Comparison of ENCODE assay signal across 8 cellular contexts in the genomic region with DNA sequence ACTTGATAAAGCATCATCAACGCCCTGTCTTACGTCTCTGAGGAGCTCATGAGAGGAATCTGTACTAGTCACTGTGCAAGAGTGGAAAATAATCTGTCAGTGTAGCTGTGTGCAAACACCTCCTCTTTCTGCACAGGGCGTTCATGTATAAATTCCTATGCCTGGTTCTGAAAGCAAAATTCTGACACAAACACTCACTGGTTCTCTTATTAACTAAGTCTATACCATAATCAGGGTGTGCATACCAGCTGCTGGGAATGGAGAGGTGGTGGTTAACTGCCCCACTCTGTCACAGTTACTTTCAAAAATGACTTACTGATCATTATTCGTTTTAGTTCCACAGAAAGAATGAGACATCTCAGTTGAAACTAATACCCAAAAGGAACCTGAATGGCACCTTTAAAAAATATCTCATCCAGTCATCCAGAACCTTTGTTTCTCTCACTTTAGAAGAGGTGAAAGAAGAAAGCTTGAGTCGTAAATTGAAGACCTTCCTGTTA. TPM values are rescaled to one million over a fixed set of nuclear protein-coding genes. Genes with fewer than 3 reads are reported as not detected.
A peak's percentile ranks its signal among the peaks of the same experiment; 100 is the strongest.
DNase-seq lines count a peak whose midpoint lies in the region; ATAC-seq and TF ChIP-seq lines count a peak whose summit lies in the region.

No MANE protein-coding gene starts in this region.

- H3K4me1 ChIP-seq in IMR-90 (ENCODE audit: control insufficient read depth, insufficient read depth, low read length) (peaks cover 28% of the 10 kb centered on the region), GM23248 (ENCODE audit: insufficient read depth) (peaks cover 33% of the 10 kb centered on the region)

- peak overlapping the region; percentile 89 for H2AK5ac ChIP-seq in IMR-90 (ENCODE audit: low read depth, low read length)

- no peak for TF ChIP-seq POLR2A in IMR-90 (IDR thresholded peaks at IDR 0.05; ENCODE audit: low read depth, low read length)

- H3K36me3 ChIP-seq in IMR-90 (ENCODE audit: control insufficient read depth, insufficient read depth, low read length) = peaks cover 4% of the 10 kb centered on the region; the same call in 1 of the 2 replicates
- no peaks in the 10 kb centered on the region for H3K36me3 ChIP-seq in GM23248 (ENCODE audit: low read depth)

- H3K9ac ChIP-seq in IMR-90 (ENCODE audit: low read depth, low read length) = no peak overlapping the region
- H3K9ac ChIP-seq in GM23248 = no peak overlapping the region

- WGBS in IMR-90 (ENCODE audit: extremely low coverage in 2 of 2, insufficient read length in 1 of 2), 2 experiments = no CpG with 5 or more reads among the region's 5 CpGs
- 81 to 86% methylated on average over 5 of the region's 5 CpGs for whole genome bisulfite sequencing in GM23248 (ENCODE audit: low coverage in 1 of 2, low lambda C conversion rate in 2 of 2, missing lambda C conversion rate in 2 of 2), 2 experiments

- intact Hi-C loops in IMR-90 (cut with micrococcal nuclease) = loop anchor here (5.0 kb wide), 1 partner anchor 36 kb away; a partner anchor contains a TSS

- H3K9me3 Mint-ChIP-seq in effector memory CD8-positive, alpha-beta T cell = no peaks in the 10 kb centered on the region
- H3K9me3 Mint-ChIP-seq in stimulated activated naive B cell treated with anti-CD40 and anti-IgM and Interleukin-4, amounts not matched to agents 10 μg/mL and 1 μg/mL and 100 μg/mL, for 72 hours = no peaks in the 10 kb centered on the region

- peaks cover 26% of the 10 kb centered on the region for H3K9me1 ChIP-seq in IMR-90 (ENCODE audit: insufficient read depth, low read length)

- H2BK5ac ChIP-seq in IMR-90 (ENCODE audit: low read depth, low read length, poor library complexity, severe bottlenecking) = peak overlapping the region; percentile 91

- peak overlapping the region; percentile 26 to 84 for H3K27ac Mint-ChIP-seq in effector memory CD8-positive, alpha-beta T cell
- H3K27ac Mint-ChIP-seq in stimulated activated naive B cell treated with anti-CD40 and anti-IgM and Interleukin-4, amounts not matched to agents 10 μg/mL and 1 μg/mL and 100 μg/mL, for 72 hours = peak overlapping the region; percentile 77

- TF ChIP-seq RAD21 in IMR-90 (IDR thresholded peaks at IDR 0.05; ENCODE audit: low read length) = no peak

- peaks cover 4% of the 10 kb centered on the region for H3K36me3 Mint-ChIP-seq in effector memory CD8-positive, alpha-beta T cell (ENCODE audit: insufficient read depth)
- peaks cover 4 to 11% of the 10 kb centered on the region in 2 donors for H3K36me3 Mint-ChIP-seq in stimulated activated naive B cell treated with anti-CD40 and anti-IgM and Interleukin-4, amounts not matched to agents 10 μg/mL and 1 μg/mL and 100 μg/mL, for 72 hours

- no peak overlapping the region for H2AFZ ChIP-seq in IMR-90 (replicated peaks; ENCODE audit: low read length, poor library complexity)
- no peak overlapping the region for H2AFZ ChIP-seq in GM23248

- peak overlapping the region; percentile 73 for H2BK120ac ChIP-seq in IMR-90 (ENCODE audit: low read depth, low read length)

- peaks cover 20% of the 10 kb centered on the region for H3F3A ChIP-seq in GM23248 (ENCODE audit: insufficient read depth)

- no peak overlapping the region; the same call in 1 of the 2 replicates for H3K56ac ChIP-seq in IMR-90 (ENCODE audit: extremely low read depth, insufficient read depth, low read length)

- H3K9me2 ChIP-seq in GM23248 (ENCODE audit: insufficient read depth) = no peaks in the 10 kb centered on the region

- POLR2A ChIA-PET in IMR-90 (lab: Charles Lee; ENCODE audit: unreplicated experiment) = no interaction called here

- no TSS peak for BruUV-seq in IMR-90 (replicated peaks; lab: Mats Ljungman, UMichigan)

- peaks cover 53 to 75% of the 10 kb centered on the region in 2 donors for H3K4me1 Mint-ChIP-seq in effector memory CD8-positive, alpha-beta T cell (ENCODE audit: low read depth in 2 of 2)
- peaks cover 27 to 37% of the 10 kb centered on the region in 2 donors for H3K4me1 Mint-ChIP-seq in stimulated activated naive B cell treated with anti-CD40 and anti-IgM and Interleukin-4, amounts not matched to agents 10 μg/mL and 1 μg/mL and 100 μg/mL, for 72 hours

- peak overlapping the region; percentile 77 for H2BK20ac ChIP-seq in IMR-90 (ENCODE audit: low read depth, low read length)

- CTCF ChIA-PET in IMR-90 (lab: Yijun Ruan, JAX) = interaction anchor here (0.9 kb wide), 1 partner anchor 9 kb away, joined by 3 read pairs; no protein-coding TSS in a partner anchor

- no peaks in the 10 kb centered on the region for H3K27me3 ChIP-seq in IMR-90 (ENCODE audit: control insufficient read depth, insufficient read depth, low read length)
- H3K27me3 ChIP-seq in GM23248 (replicated peaks; ENCODE audit: insufficient read depth) = no peaks in the 10 kb centered on the region

- no peak overlapping the region for H2AK9ac ChIP-seq in IMR-90 (replicated peaks; ENCODE audit: low read depth, low read length, poor library complexity)

- peak overlapping the region; percentile 19; the same call in 1 of the 2 replicates for H4K5ac ChIP-seq in IMR-90 (ENCODE audit: low read depth, low read length)

- H4K20me1 ChIP-seq in IMR-90 (ENCODE audit: insufficient read depth, low read length) (no peaks in the 10 kb centered on the region), GM23248 (ENCODE audit: insufficient read depth) (no peaks in the 10 kb centered on the region; the same call in 1 of the 2 replicates)

- H3K79me2 ChIP-seq in GM23248 (ENCODE audit: insufficient read depth) = peaks cover 36% of the 10 kb centered on the region

- H3K27me3 Mint-ChIP-seq in effector memory CD8-positive, alpha-beta T cell = no peaks in the 10 kb centered on the region
- H3K27me3 Mint-ChIP-seq in stimulated activated naive B cell treated with anti-CD40 and anti-IgM and Interleukin-4, amounts not matched to agents 10 μg/mL and 1 μg/mL and 100 μg/mL, for 72 hours = no peaks in the 10 kb centered on the region

- no peak overlapping the region for H3K4me3 ChIP-seq in IMR-90 (ENCODE audit: insufficient read depth, low read depth, low read length)
- H3K4me3 ChIP-seq in GM23248 = no peak overlapping the region

- H3K4me2 ChIP-seq in IMR-90 (ENCODE audit: low read depth, low read length) (no peak overlapping the region; the same call in 1 of the 2 replicates), GM23248 (ENCODE audit: unreplicated experiment) (no peak overlapping the region)

- H3K23ac ChIP-seq in IMR-90 (ENCODE audit: low read depth, low read length) = peak overlapping the region; percentile 36; the same call in 1 of the 2 replicates

- H2BK15ac ChIP-seq in IMR-90 (ENCODE audit: low read depth, low read length) = peak overlapping the region; percentile 33

- H3K14ac ChIP-seq in IMR-90 (replicated peaks; ENCODE audit: low read depth, low read length) = peak overlapping the region; percentile 81

- peak overlapping the region; percentile 29; the same call in 1 of the 2 replicates for H4K91ac ChIP-seq in IMR-90 (ENCODE audit: insufficient read depth, low read depth, low read length)

- dilution Hi-C loops in IMR-90 (cut with HindIII; ENCODE audit: low sequenced_read_pairs, unreplicated experiment) = no loop called here

- peak overlapping the region; percentile 91; the same call in 1 of the 2 replicates for H3K18ac ChIP-seq in IMR-90 (ENCODE audit: low read depth, low read length)

- H3K4ac ChIP-seq in IMR-90 (ENCODE audit: low read depth, low read length) = peak overlapping the region; percentile 74; the same call in 1 of the 2 replicates

- H3K27ac ChIP-seq in IMR-90 (ENCODE audit: insufficient read depth, low read length) = no peak overlapping the region
- H3K27ac ChIP-seq in GM23248 = no peak overlapping the region

- DNase-seq in activated T-cell treated with anti-CD3 and anti-CD28 coated beads for 24 hours (ENCODE audit: low read depth) (peak; percentile 42), activated T-cell treated with anti-CD3 and anti-CD28 coated beads for 4 hours (no peak), IMR-90 (peak; percentile 21), NCI-H748 treated with DMSO at 0.1 percent for 48 hours (lab: John Stamatoyannopoulos, UW) (no peak), NCI-H146 (lab: John Stamatoyannopoulos, UW) (no peak), GM23248 (no peak)
- no peak for DNase-seq in effector memory CD8-positive, alpha-beta T cell
- DNase-seq in stimulated activated naive B cell treated with anti-CD40 and anti-IgM and Interleukin-4, amounts not matched to agents 10 μg/mL and 1 μg/mL and 100 μg/mL, for 72 hours = no peak

- H3K79me1 ChIP-seq in IMR-90 (ENCODE audit: low read depth in 1 of 2, low read length in 2 of 2) = peaks cover 36 to 80% of the 10 kb centered on the region in 2 experiments

- no peaks in the 10 kb centered on the region for H3K9me3 ChIP-seq in IMR-90 (ENCODE audit: control insufficient read depth, insufficient read depth, low read length)
- H3K9me3 ChIP-seq in GM23248 (ENCODE audit: low read depth) = no peaks in the 10 kb centered on the region

- H3K4me3 Mint-ChIP-seq in effector memory CD8-positive, alpha-beta T cell = peak overlapping the region in 1 of 2 donors; percentile 60
- H3K4me3 Mint-ChIP-seq in stimulated activated naive B cell treated with anti-CD40 and anti-IgM and Interleukin-4, amounts not matched to agents 10 μg/mL and 1 μg/mL and 100 μg/mL, for 72 hours = peak overlapping the region; percentile 56 to 77

- no peak for TF ChIP-seq CTCF in IMR-90 (conservative IDR thresholded peaks at IDR 0.05; ENCODE audit: low read depth, low read length)

- peak; percentile 32 for ATAC-seq in IMR-90 (ENCODE audit: low read depth)
- peak; percentile 58 for ATAC-seq in effector memory CD8-positive, alpha-beta T cell (replicated peaks)
- ATAC-seq in stimulated activated naive B cell treated with anti-CD40 and anti-IgM and Interleukin-4, amounts not matched to agents 10 μg/mL and 1 μg/mL and 100 μg/mL, for 72 hours (replicated peaks) = peak; percentile 65 to 86

- in situ Hi-C loops in IMR-90 (cut with MboI; ENCODE audit: low sequenced_read_pairs) = no loop called here
- in situ Hi-C loops in GM23248 (cut with MboI) = no loop called here

- peak overlapping the region; percentile 8 to 75; a peak in 3 of 4 replicates for H4K8ac ChIP-seq in IMR-90 (ENCODE audit: low read depth in 2 of 2, low read length in 2 of 2)

TF ChIP-seq in IMR-90, 13 proteins besides CTCF, POLR2A, EP300 and RAD21 (continues in another document):
- TF ChIP-seq, protein P1, sequence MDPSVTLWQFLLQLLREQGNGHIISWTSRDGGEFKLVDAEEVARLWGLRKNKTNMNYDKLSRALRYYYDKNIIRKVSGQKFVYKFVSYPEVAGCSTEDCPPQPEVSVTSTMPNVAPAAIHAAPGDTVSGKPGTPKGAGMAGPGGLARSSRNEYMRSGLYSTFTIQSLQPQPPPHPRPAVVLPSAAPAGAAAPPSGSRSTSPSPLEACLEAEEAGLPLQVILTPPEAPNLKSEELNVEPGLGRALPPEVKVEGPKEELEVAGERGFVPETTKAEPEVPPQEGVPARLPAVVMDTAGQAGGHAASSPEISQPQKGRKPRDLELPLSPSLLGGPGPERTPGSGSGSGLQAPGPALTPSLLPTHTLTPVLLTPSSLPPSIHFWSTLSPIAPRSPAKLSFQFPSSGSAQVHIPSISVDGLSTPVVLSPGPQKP (IDR thresholded peaks at IDR 0.05; ENCODE audit: borderline replicate concordance, low read depth, low read length) = no peak

RNA-seq across cellular contexts. Expression of a gene that starts 35.7 kb away (rescaled TPM):
- total RNA-seq in IMR-90 (2012; rRNA removed) = 11.8 and 25.8 TPM in 2 replicates
- polyA plus RNA-seq in IMR-90 (2012; rRNA removed) (12.8 and 16.4 TPM in 2 replicates), GM23248 (2016; fragmentation: Nextera tagmentation; extraction: Ambion mirVana) (2.5 and 3.2 TPM in 2 replicates)
- 2.3 and 4.0 TPM in 2 replicates for polyA plus RNA-seq in IMR-90 (2012; cell fraction: cytosol; rRNA removed)
- 0.84 and 11.9 TPM in 2 replicates for polyA plus RNA-seq in IMR-90 (2012; cell fraction: nucleus; rRNA removed; ENCODE audit: low replicate concordance)
- 10.5 and 14.6 TPM in 2 replicates for total RNA-seq in GM23248 (2014; rRNA removed; shearing (Covaris generic))

Comparison
In these comparisons a context has a peak if more than half of its experiments do, and no peak if none do; other contexts are left out.
1. DNase-seq: peak in activated T-cell treated with anti-CD3 and anti-CD28 coated beads for 24 hours (single experiment) and IMR-90 (single experiment); none in activated T-cell treated with anti-CD3 and anti-CD28 coated beads for 4 hours (single experiment), effector memory CD8-positive, alpha-beta T cell (0 of 3), stimulated activated naive B cell treated with anti-CD40 and anti-IgM and Interleukin-4, amounts not matched to agents 10 μg/mL and 1 μg/mL and 100 μg/mL, for 72 hours (single experiment), NCI-H748 treated with DMSO at 0.1 percent for 48 hours (single experiment), NCI-H146 (single experiment) and GM23248 (single experiment).
2. Peak in every context shown above with its lines, with median percentiles within 50 percentile points of each other: ATAC-seq.